ENCODE assay signal across 1 cellular context in genomic region chr16:85571813-85572619, GRCh38.
TF ChIP-seq lines count a peak whose summit lies in the region.

No MANE protein-coding gene starts in this region.

TF ChIP-seq in GM12878, 131 proteins besides CTCF, POLR2A, EP300 and RAD21 (continued from another document):
- TF ChIP-seq STAT1 (conservative IDR thresholded peaks at IDR 0.05) = no peak
- peak; percentile 26 for TF ChIP-seq MEF2B (IDR thresholded peaks at IDR 0.05; ENCODE audit: partially characterized antibody, poor library complexity, severe bottlenecking)
- TF ChIP-seq IRF5 (IDR thresholded peaks at IDR 0.05; ENCODE audit: borderline replicate concordance) = peak; percentile 80
- no peak for TF ChIP-seq ZSCAN29 (IDR thresholded peaks at IDR 0.05)
- TF ChIP-seq, protein P1, sequence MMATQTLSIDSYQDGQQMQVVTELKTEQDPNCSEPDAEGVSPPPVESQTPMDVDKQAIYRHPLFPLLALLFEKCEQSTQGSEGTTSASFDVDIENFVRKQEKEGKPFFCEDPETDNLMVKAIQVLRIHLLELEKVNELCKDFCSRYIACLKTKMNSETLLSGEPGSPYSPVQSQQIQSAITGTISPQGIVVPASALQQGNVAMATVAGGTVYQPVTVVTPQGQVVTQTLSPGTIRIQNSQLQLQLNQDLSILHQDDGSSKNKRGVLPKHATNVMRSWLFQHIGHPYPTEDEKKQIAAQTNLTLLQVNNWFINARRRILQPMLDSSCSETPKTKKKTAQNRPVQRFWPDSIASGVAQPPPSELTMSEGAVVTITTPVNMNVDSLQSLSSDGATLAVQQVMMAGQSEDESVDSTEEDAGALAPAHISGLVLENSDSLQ (IDR thresholded peaks at IDR 0.05) = peak; percentile 63
- TF ChIP-seq LARP7 (IDR thresholded peaks at IDR 0.05) = peak; percentile 62; the same call in 1 of the 2 replicates
- TF ChIP-seq TCF3 (IDR thresholded peaks at IDR 0.05; ENCODE audit: borderline replicate concordance, insufficient read depth, low read depth, low read length) = peak; percentile 77
- TF ChIP-seq FOXK2 (IDR thresholded peaks at IDR 0.05) = 0 out of 2 replicates have a peak, but pooled peaks have one; percentile 16
- peak; percentile 50; the same call in 1 of the 2 replicates for TF ChIP-seq CHD2 (IDR thresholded peaks at IDR 0.05; ENCODE audit: borderline replicate concordance, low read depth, low read length)
- peak in 1 of 2 experiments; percentile 76; a peak in 2 of 4 replicates for TF ChIP-seq ETV6 (conservative IDR thresholded peaks at IDR 0.05 in 1 of 2, IDR thresholded peaks at IDR 0.05 in 1 of 2; ENCODE audit: borderline replicate concordance in 1 of 2, low read depth in 1 of 2)
- TF ChIP-seq IKZF2 (IDR thresholded peaks at IDR 0.05) = peak; percentile 93 to 94
- peak; percentile 95 for TF ChIP-seq IKZF1 (conservative IDR thresholded peaks at IDR 0.05)
- TF ChIP-seq FOXM1 (IDR thresholded peaks at IDR 0.05; ENCODE audit: low read depth, low read length) = no peak
- peak; percentile 85 for TF ChIP-seq PAX5 (IDR thresholded peaks at IDR 0.05; ENCODE audit: borderline replicate concordance, low read depth, low read length)
- TF ChIP-seq NKRF (conservative IDR thresholded peaks at IDR 0.05) = no peak; the same call in none of the 2 replicates
- TF ChIP-seq NRF1 (conservative IDR thresholded peaks at IDR 0.05; ENCODE audit: low read depth, low read length) = no peak
- TF ChIP-seq ZBTB33 (IDR thresholded peaks at IDR 0.05) = peak; percentile 13; the same call in 1 of the 2 replicates
- TF ChIP-seq TCF12 (IDR thresholded peaks at IDR 0.05; ENCODE audit: low read depth, low read length) = peak; percentile 80
- no peak for TF ChIP-seq PBX3 (IDR thresholded peaks at IDR 0.05; ENCODE audit: insufficient replicate concordance, low read depth, low read length)
- TF ChIP-seq POU2F2 (IDR thresholded peaks at IDR 0.05; ENCODE audit: borderline replicate concordance, low read depth, low read length) = peak; percentile 32; the same call in 1 of the 3 replicates
- peak; percentile 96 for TF ChIP-seq EED (IDR thresholded peaks at IDR 0.05; ENCODE audit: low read depth)
- TF ChIP-seq BCL11A (IDR thresholded peaks at IDR 0.05; ENCODE audit: low read depth, low read length) = 0 out of 2 replicates have a peak, but pooled peaks have one; percentile 60
- TF ChIP-seq RB1 (IDR thresholded peaks at IDR 0.05; ENCODE audit: borderline replicate concordance) = no peak
- TF ChIP-seq ZZZ3 (IDR thresholded peaks at IDR 0.05; ENCODE audit: control insufficient read depth, insufficient read length, low read depth) = no peak
- TF ChIP-seq YBX1 (IDR thresholded peaks at IDR 0.05) = 0 out of 2 replicates have a peak, but pooled peaks have one; percentile 27
- TF ChIP-seq ZBED1 (IDR thresholded peaks at IDR 0.05; ENCODE audit: borderline replicate concordance) = peak; percentile 80; the same call in 1 of the 2 replicates
- TF ChIP-seq SMARCA5 (IDR thresholded peaks at IDR 0.05) = peak; percentile 96
- TF ChIP-seq ESRRA (IDR thresholded peaks at IDR 0.05; ENCODE audit: low read length) = no peak
- peak; percentile 99 for TF ChIP-seq NBN (IDR thresholded peaks at IDR 0.05)
- TF ChIP-seq CREB1 (IDR thresholded peaks at IDR 0.05; ENCODE audit: low read depth) = 0 out of 2 replicates have a peak, but pooled peaks have one; percentile 11
- peak; percentile 82 for TF ChIP-seq GATAD2B (conservative IDR thresholded peaks at IDR 0.05; ENCODE audit: low read depth)
- TF ChIP-seq, protein P2, sequence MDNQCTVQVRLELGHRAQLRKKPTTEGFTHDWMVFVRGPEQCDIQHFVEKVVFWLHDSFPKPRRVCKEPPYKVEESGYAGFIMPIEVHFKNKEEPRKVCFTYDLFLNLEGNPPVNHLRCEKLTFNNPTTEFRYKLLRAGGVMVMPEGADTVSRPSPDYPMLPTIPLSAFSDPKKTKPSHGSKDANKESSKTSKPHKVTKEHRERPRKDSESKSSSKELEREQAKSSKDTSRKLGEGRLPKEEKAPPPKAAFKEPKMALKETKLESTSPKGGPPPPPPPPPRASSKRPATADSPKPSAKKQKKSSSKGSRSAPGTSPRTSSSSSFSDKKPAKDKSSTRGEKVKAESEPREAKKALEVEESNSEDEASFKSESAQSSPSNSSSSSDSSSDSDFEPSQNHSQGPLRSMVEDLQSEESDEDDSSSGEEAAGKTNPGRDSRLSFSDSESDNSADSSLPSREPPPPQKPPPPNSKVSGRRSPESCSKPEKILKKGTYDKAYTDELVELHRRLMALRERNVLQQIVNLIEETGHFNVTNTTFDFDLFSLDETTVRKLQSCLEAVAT (IDR thresholded peaks at IDR 0.05) = peak; percentile 99
- TF ChIP-seq ZNF622 (IDR thresholded peaks at IDR 0.05) = 0 out of 2 replicates have a peak, but pooled peaks have one; percentile 8
- no peak for TF ChIP-seq BCL3 (IDR thresholded peaks at IDR 0.05; ENCODE audit: borderline replicate concordance, insufficient read depth, low read depth, low read length, poor library complexity, severe bottlenecking)
- TF ChIP-seq, protein P3, sequence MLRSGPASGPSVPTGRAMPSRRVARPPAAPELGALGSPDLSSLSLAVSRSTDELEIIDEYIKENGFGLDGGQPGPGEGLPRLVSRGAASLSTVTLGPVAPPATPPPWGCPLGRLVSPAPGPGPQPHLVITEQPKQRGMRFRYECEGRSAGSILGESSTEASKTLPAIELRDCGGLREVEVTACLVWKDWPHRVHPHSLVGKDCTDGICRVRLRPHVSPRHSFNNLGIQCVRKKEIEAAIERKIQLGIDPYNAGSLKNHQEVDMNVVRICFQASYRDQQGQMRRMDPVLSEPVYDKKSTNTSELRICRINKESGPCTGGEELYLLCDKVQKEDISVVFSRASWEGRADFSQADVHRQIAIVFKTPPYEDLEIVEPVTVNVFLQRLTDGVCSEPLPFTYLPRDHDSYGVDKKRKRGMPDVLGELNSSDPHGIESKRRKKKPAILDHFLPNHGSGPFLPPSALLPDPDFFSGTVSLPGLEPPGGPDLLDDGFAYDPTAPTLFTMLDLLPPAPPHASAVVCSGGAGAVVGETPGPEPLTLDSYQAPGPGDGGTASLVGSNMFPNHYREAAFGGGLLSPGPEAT (IDR thresholded peaks at IDR 0.05; ENCODE audit: low read depth) = peak; percentile 82
- TF ChIP-seq IRF4 (IDR thresholded peaks at IDR 0.05; ENCODE audit: low read depth, low read length) = peak; percentile 72
- TF ChIP-seq ZNF217 (IDR thresholded peaks at IDR 0.05) = peak; percentile 42; the same call in 1 of the 2 replicates
- peak; percentile 87 for TF ChIP-seq MTA2 (IDR thresholded peaks at IDR 0.05; ENCODE audit: low read depth)
- TF ChIP-seq BACH1 (IDR thresholded peaks at IDR 0.05; ENCODE audit: borderline replicate concordance) = peak; percentile 29; the same call in 1 of the 2 replicates
- TF ChIP-seq NR2F1 (conservative IDR thresholded peaks at IDR 0.05) = peak; percentile 69
- peak; percentile 63 to 65; a peak in 3 of 4 replicates for TF ChIP-seq BHLHE40 (IDR thresholded peaks at IDR 0.05; ENCODE audit: borderline replicate concordance in 1 of 2, low read depth in 2 of 2, low read length in 1 of 2)
TF ChIP-seq in GM12878: peak in this region for 45.
